Comparison of ENCODE assay signal across 1 cellular context in genomic region chr20:62815066-62815991, GRCh38.
TF ChIP-seq lines count a peak whose summit lies in the region.

No MANE protein-coding gene starts in this region.

TF ChIP-seq in HEK293, 187 proteins besides CTCF, POLR2A, EP300 and RAD21 (continued from another document):
- TF ChIP-seq HIC1 (tag by site-specific recombination; IDR thresholded peaks at IDR 0.05) = peak; percentile 7; the same call in 1 of the 2 replicates
- no peak for TF ChIP-seq ZNF639 (tag by site-specific recombination; IDR thresholded peaks at IDR 0.05)
- TF ChIP-seq ZNF791 (tag by site-specific recombination; IDR thresholded peaks at IDR 0.05) = no peak
- no peak for TF ChIP-seq ZNF292 (tag by site-specific recombination; IDR thresholded peaks at IDR 0.05; ENCODE audit: borderline replicate concordance, low read depth)
- TF ChIP-seq SP2 (tag by site-specific recombination; IDR thresholded peaks at IDR 0.05) = peak; percentile 23; the same call in 1 of the 2 replicates
- no peak for TF ChIP-seq REST (tag by site-specific recombination; IDR thresholded peaks at IDR 0.05)
- no peak for TF ChIP-seq ZNF37A (tag by site-specific recombination; IDR thresholded peaks at IDR 0.05)
- peak; percentile 66; the same call in 1 of the 2 replicates for TF ChIP-seq INSM2 (tag by site-specific recombination; IDR thresholded peaks at IDR 0.05)
- TF ChIP-seq ZNF580 (tag by site-specific recombination; IDR thresholded peaks at IDR 0.05) = no peak
- no peak for TF ChIP-seq ZNF146 (tag by site-specific recombination; IDR thresholded peaks at IDR 0.05)
- no peak for TF ChIP-seq PBX3 (CRISPR knock-in tag; IDR thresholded peaks at IDR 0.05)
- TF ChIP-seq TCF7L2 (IDR thresholded peaks at IDR 0.05; ENCODE audit: borderline replicate concordance, low read depth, low read length) = no peak
- TF ChIP-seq PRDM1 (tag by site-specific recombination; IDR thresholded peaks at IDR 0.05) = peak; percentile 65
- no peak for TF ChIP-seq ZNF423 (tag by site-specific recombination; IDR thresholded peaks at IDR 0.05)
- TF ChIP-seq ZNF341 (tag by site-specific recombination; IDR thresholded peaks at IDR 0.05; ENCODE audit: low read depth) = no peak
- no peak for TF ChIP-seq ZNF184 (tag by site-specific recombination; IDR thresholded peaks at IDR 0.05)
- 0 out of 2 replicates have a peak, but pooled peaks have one; percentile 32 for TF ChIP-seq PATZ1 (tag by site-specific recombination; IDR thresholded peaks at IDR 0.05)
- TF ChIP-seq ZBTB10 (tag by site-specific recombination; IDR thresholded peaks at IDR 0.05) = peak; percentile 21; the same call in 1 of the 2 replicates
